26 cellular contexts compared by ENCODE assay signal in the genomic region with DNA sequence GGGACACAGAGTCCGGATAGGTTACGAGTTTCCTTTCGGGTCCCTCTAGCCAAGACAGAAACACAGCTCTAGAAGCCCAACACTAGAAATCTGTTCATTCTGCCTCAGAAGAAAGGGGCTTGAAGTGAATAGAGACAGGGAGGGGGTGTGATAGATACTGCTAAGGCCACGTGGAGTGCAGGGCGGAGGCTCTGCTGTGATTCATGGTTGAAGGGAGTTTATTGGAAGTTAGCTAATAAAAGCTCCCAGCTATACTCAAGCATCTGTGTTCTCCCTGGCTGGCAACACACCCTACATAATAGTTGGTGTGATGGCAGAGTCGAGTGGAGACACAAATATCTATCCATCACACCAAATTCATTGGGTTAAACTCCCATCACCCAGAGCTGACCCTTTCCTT.
DNase-seq lines count a peak whose midpoint lies in the region; ATAC-seq and TF ChIP-seq lines count a peak whose summit lies in the region.
"Had no signal": no experiment of that assay in that cellular context is flagged by ENCODE, and none has a peak within 500 bp of the region (broad histone marks: within the 10 kb centered on the region; RNA-seq: fewer than 3 reads in every experiment).

No MANE protein-coding gene starts in this region.

- DNase-seq in NCI-H2227 treated with DMSO at 0.1 percent for 48 hours (lab: John Stamatoyannopoulos, UW) (peak; percentile 9), NCI-H2227 (lab: John Stamatoyannopoulos, UW; ENCODE audit: unreplicated experiment) (no peak), nephron progenitor cell (no peak), GM13977 (ENCODE audit: low spot score) (no peak), GM03348 (ENCODE audit: low spot score) (no peak)
- no peak for DNase-seq in activated naive CD4-positive, alpha-beta T cell treated with anti-CD3 and anti-CD28 coated beads, Interleukin-2, amount 50 U/mL, for 72 hours (ENCODE audit: low spot score in 2 of 2)
- DNase-seq: activated gamma-delta T cell; activated T-cell treated with anti-CD3 and anti-CD28 coated beads, Interleukin-2, amount 50 U/mL, for 4 hours; Calu3; dermis blood vessel endothelial cell; DMS79; endodermal cell; esophagus squamous epithelium; GOT3; lower lobe of right lung; NCI-H1092 treated with DMSO at 0.1 percent for 48 hours; NCI-H187 treated with DMSO at 0.1 percent for 48 hours; NCI-H2171; NCI-H524 treated with DMSO at 0.1 percent for 48 hours; OCI-M1; stimulated activated CD4-positive, alpha-beta T cell treated with anti-CD3 and anti-CD28 coated beads, Interleukin-4, amount 100 ng/mL, for 24 hours; T-helper 1 cell; tibial artery had no signal

- H3K4me1 Mint-ChIP-seq in nephron progenitor cell, result peaks cover 80% of the 10 kb centered on the region

- no peaks in the 10 kb centered on the region for H3K9me3 Mint-ChIP-seq in nephron progenitor cell
- H3K9me3 Mint-ChIP-seq in activated naive CD4-positive, alpha-beta T cell treated with anti-CD3 and anti-CD28 coated beads, Interleukin-2, amount 50 U/mL, for 72 hours, result peaks cover 0 to 5% of the 10 kb centered on the region in 2 donors
- H3K9me3 Mint-ChIP-seq: activated T-cell treated with anti-CD3 and anti-CD28 coated beads, Interleukin-2, amount 50 U/mL, for 4 hours; endodermal cell; natural killer cell treated with Interleukin-12 subunit alpha and Interleukin-12 subunit beta and Interleukin-15 and Interleukin-18, amount 100 ng/mL, for 72 hours had no signal

- in situ Hi-C loops in GM13977 (cut with MboI; ENCODE audit: low pct_unique_long_range_greater_than_20kb, low sequenced_read_pairs, unreplicated experiment), result no loop called here

- no peak overlapping the region for H3K27ac Mint-ChIP-seq in nephron progenitor cell
- no peak overlapping the region for H3K27ac Mint-ChIP-seq in activated naive CD4-positive, alpha-beta T cell treated with anti-CD3 and anti-CD28 coated beads, Interleukin-2, amount 50 U/mL, for 72 hours
- H3K27ac Mint-ChIP-seq: natural killer cell treated with Interleukin-12 subunit alpha and Interleukin-12 subunit beta and Interleukin-15 and Interleukin-18, amount 100 ng/mL, for 72 hours had no signal

- peak; percentile 44 for ATAC-seq in esophagus mucosa
- ATAC-seq in GM19467 (IDR thresholded peaks at IDR 0.05; ENCODE audit: unreplicated experiment), result no peak
- no peak for ATAC-seq in activated naive CD4-positive, alpha-beta T cell treated with anti-CD3 and anti-CD28 coated beads, Interleukin-2, amount 50 U/mL, for 72 hours
- ATAC-seq: activated T-cell treated with anti-CD3 and anti-CD28 coated beads, Interleukin-2, amount 50 U/mL, for 4 hours; lower lobe of right lung had no signal

- H3K36me3 Mint-ChIP-seq in nephron progenitor cell (ENCODE audit: low read depth), result peaks cover 6% of the 10 kb centered on the region
- H3K36me3 Mint-ChIP-seq in activated naive CD4-positive, alpha-beta T cell treated with anti-CD3 and anti-CD28 coated beads, Interleukin-2, amount 50 U/mL, for 72 hours, result peaks cover 0 to 4% of the 10 kb centered on the region in 2 donors
- H3K36me3 Mint-ChIP-seq: natural killer cell treated with Interleukin-12 subunit alpha and Interleukin-12 subunit beta and Interleukin-15 and Interleukin-18, amount 100 ng/mL, for 72 hours had no signal

- TF ChIP-seq CTCF in nephron progenitor cell (IDR thresholded peaks at IDR 0.05), result no peak
- TF ChIP-seq CTCF in GM13977 (IDR thresholded peaks at IDR 0.05; ENCODE audit: extremely low read depth, insufficient read depth, missing control alignments), result no peak

- peak overlapping the region; percentile 2 for H3K4me3 Mint-ChIP-seq in nephron progenitor cell
- H3K4me3 Mint-ChIP-seq: activated T-cell treated with anti-CD3 and anti-CD28 coated beads, Interleukin-2, amount 50 U/mL, for 4 hours; natural killer cell treated with Interleukin-12 subunit alpha and Interleukin-12 subunit beta and Interleukin-15 and Interleukin-18, amount 100 ng/mL, for 72 hours had no signal

- H3K27me3 Mint-ChIP-seq in nephron progenitor cell (ENCODE audit: low read depth, poor library complexity), result peaks cover 14% of the 10 kb centered on the region
